22 cellular contexts compared by ENCODE assay signal in genomic region chr17:79537686-79538085, GRCh38.
DNase-seq lines count a peak whose midpoint lies in the region; ATAC-seq and TF ChIP-seq lines count a peak whose summit lies in the region.
"Had no signal": no experiment of that assay in that cellular context is flagged by ENCODE, and none has a peak within 500 bp of the region (broad histone marks: within the 10 kb centered on the region; RNA-seq: fewer than 3 reads in every experiment).

No MANE protein-coding gene starts in this region.

- no peak for TF ChIP-seq POLR2A in spleen (IDR thresholded peaks at IDR 0.05)

- H3K4me3 ChIP-seq in right cardiac atrium (ENCODE audit: low read length): no peak overlapping the region
- no peak overlapping the region for H3K4me3 ChIP-seq in lower lobe of right lung
- H3K4me3 ChIP-seq in spleen: no peak overlapping the region
- H3K4me3 ChIP-seq: A549, GM12878, GM23338 had no signal

- H3K9me3 ChIP-seq in right cardiac atrium (ENCODE audit: control insufficient read depth, low read length) (no peaks in the 10 kb centered on the region), lower lobe of right lung (no peaks in the 10 kb centered on the region), spleen (no peaks in the 10 kb centered on the region)
- H3K9me3 ChIP-seq: A549 had no signal

- ATAC-seq in left cardiac atrium (no peak), right cardiac atrium (no peak), lower lobe of right lung (no peak)
- ATAC-seq: A549; CD8-positive, alpha-beta T cell; GM12878; GM23338; HCT116 had no signal

- H3K4me1 ChIP-seq in right cardiac atrium (ENCODE audit: control insufficient read depth, insufficient read depth, low read length) (no peaks in the 10 kb centered on the region), lower lobe of right lung (no peaks in the 10 kb centered on the region), spleen (peaks cover 0 to 12% (median 0%) of the 10 kb centered on the region in 6 donors)

- intact Hi-C loops in left cardiac atrium (cut with DNase I): no loop called here
- intact Hi-C loops in right cardiac atrium (cut with DNase I): no loop called here
- intact Hi-C loops in lower lobe of right lung (cut with DNase I): no loop called here
- intact Hi-C loops in spleen (cut with DNase I; ENCODE audit: low total_unique reads): no loop called here

- no peaks in the 10 kb centered on the region for H3K36me3 ChIP-seq in lower lobe of right lung
- H3K36me3 ChIP-seq in spleen: no peaks in the 10 kb centered on the region

- no peak overlapping the region for H3K27ac ChIP-seq in right cardiac atrium (ENCODE audit: low read length)
- no peak overlapping the region for H3K27ac ChIP-seq in lower lobe of right lung
- no peak overlapping the region for H3K27ac ChIP-seq in spleen
- H3K27ac ChIP-seq: 22Rv1, HL-60 had no signal

- 75% methylated on average over 4 of the region's 4 CpGs for whole genome bisulfite sequencing in right cardiac atrium
- WGBS in spleen, 5 donors: 73 to 90% (median 79%) methylated on average over 2 to 4 of the region's 4 CpGs

- DNase-seq in left cardiac atrium: peak; percentile 9
- DNase-seq in right cardiac atrium: no peak
- DNase-seq in lower lobe of right lung: peak; percentile 27
- peak; percentile 42 for DNase-seq in spleen
- DNase-seq in SKM-1 treated with dmso at 0.1 percent for 144 hours (lab: John Stamatoyannopoulos, UW; ENCODE audit: unreplicated experiment): no peak
- no peak for DNase-seq in NCI-H2107 (lab: John Stamatoyannopoulos, UW)
- DNase-seq in activated CD4-positive, alpha-beta T cell treated with anti-CD3 and anti-CD28 coated beads for 1 hour: no peak
- DNase-seq: AML-193; Calu3; CD8-positive, alpha-beta T cell; DMS 273 treated with DMSO at 0.1 percent for 48 hours; DMS53; DND-41; EL; H7; HFFc6 had no signal

- no peak for TF ChIP-seq CTCF in lower lobe of right lung (IDR thresholded peaks at IDR 0.05)
- TF ChIP-seq CTCF in spleen (IDR thresholded peaks at IDR 0.05 in 8 of 11, conservative IDR thresholded peaks at IDR 0.05 in 3 of 11): no peak

- H3K27me3 ChIP-seq in right cardiac atrium (ENCODE audit: control insufficient read depth, insufficient read depth): no peaks in the 10 kb centered on the region
- peaks cover 10% of the 10 kb centered on the region for H3K27me3 ChIP-seq in lower lobe of right lung (ENCODE audit: low read depth)
- H3K27me3 ChIP-seq in spleen (replicated peaks in 1 of 7): peaks cover 0 to 74% (median 12%) of the 10 kb centered on the region in 7 donors

Comparison
In these comparisons a context has a peak if more than half of its experiments do, and no peak if none do; other contexts are left out.
1. DNase-seq: peak in left cardiac atrium (single experiment), lower lobe of right lung (single experiment) and spleen (single experiment); none in right cardiac atrium (0 of 3), SKM-1 treated with dmso at 0.1 percent for 144 hours (single experiment), NCI-H2107 (single experiment) and activated CD4-positive, alpha-beta T cell treated with anti-CD3 and anti-CD28 coated beads for 1 hour (single experiment).